Comparison of ENCODE assay signal across 1 cellular context in the genomic region with DNA sequence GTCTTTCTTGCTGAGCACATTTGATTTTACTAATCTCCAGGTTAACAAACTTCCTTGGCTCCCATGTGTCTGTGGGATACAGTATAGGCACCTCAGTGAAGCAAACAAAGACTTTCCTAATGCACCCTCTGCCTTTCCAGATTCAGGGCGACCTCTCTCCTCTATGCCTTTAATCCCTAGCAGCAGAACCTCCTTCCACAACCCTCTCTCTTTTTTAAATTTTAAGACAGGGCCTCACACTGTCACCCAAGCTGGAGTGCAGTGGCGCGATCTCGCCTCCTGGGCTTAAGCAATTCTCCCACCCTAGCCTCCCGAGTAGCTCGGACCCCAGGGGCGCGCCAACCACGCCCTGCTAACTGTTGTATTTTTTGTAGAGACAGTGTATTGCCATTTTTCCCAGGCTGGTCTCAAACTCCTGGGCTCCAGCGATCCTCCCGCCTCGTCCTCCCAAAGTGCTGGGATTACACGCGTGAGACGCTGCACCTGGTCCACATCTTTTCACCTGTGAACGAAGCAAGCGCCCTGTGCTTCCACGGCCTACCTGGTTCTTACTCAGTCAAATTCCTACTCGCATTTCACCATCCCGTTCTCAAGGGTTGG.
TF ChIP-seq lines count a peak whose summit lies in the region.

No MANE protein-coding gene starts in this region.

TF ChIP-seq in WTC11, 78 proteins besides CTCF, POLR2A, EP300 and RAD21 (continued from another document):
- TF ChIP-seq, protein P1, sequence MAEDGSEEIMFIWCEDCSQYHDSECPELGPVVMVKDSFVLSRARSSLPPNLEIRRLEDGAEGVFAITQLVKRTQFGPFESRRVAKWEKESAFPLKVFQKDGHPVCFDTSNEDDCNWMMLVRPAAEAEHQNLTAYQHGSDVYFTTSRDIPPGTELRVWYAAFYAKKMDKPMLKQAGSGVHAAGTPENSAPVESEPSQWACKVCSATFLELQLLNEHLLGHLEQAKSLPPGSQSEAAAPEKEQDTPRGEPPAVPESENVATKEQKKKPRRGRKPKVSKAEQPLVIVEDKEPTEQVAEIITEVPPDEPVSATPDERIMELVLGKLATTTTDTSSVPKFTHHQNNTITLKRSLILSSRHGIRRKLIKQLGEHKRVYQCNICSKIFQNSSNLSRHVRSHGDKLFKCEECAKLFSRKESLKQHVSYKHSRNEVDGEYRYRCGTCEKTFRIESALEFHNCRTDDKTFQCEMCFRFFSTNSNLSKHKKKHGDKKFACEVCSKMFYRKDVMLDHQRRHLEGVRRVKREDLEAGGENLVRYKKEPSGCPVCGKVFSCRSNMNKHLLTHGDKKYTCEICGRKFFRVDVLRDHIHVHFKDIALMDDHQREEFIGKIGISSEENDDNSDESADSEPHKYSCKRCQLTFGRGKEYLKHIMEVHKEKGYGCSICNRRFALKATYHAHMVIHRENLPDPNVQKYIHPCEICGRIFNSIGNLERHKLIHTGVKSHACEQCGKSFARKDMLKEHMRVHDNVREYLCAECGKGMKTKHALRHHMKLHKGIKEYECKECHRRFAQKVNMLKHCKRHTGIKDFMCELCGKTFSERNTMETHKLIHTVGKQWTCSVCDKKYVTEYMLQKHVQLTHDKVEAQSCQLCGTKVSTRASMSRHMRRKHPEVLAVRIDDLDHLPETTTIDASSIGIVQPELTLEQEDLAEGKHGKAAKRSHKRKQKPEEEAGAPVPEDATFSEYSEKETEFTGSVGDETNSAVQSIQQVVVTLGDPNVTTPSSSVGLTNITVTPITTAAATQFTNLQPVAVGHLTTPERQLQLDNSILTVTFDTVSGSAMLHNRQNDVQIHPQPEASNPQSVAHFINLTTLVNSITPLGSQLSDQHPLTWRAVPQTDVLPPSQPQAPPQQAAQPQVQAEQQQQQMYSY (CRISPR knock-in tag; IDR thresholded peaks at IDR 0.05) = no peak
- TF ChIP-seq FOXK1 (CRISPR knock-in tag; IDR thresholded peaks at IDR 0.05) (no peak), TEAD4 (CRISPR knock-in tag; IDR thresholded peaks at IDR 0.05) (no peak), SMAD3 (CRISPR knock-in tag; IDR thresholded peaks at IDR 0.05; ENCODE audit: borderline replicate concordance) (no peak)
- TF ChIP-seq, protein P2, sequence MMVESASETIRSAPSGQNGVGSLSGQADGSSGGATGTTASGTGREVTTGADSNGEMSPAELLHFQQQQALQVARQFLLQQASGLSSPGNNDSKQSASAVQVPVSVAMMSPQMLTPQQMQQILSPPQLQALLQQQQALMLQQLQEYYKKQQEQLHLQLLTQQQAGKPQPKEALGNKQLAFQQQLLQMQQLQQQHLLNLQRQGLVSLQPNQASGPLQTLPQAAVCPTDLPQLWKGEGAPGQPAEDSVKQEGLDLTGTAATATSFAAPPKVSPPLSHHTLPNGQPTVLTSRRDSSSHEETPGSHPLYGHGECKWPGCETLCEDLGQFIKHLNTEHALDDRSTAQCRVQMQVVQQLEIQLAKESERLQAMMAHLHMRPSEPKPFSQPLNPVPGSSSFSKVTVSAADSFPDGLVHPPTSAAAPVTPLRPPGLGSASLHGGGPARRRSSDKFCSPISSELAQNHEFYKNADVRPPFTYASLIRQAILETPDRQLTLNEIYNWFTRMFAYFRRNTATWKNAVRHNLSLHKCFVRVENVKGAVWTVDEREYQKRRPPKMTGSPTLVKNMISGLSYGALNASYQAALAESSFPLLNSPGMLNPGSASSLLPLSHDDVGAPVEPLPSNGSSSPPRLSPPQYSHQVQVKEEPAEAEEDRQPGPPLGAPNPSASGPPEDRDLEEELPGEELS (CRISPR knock-in tag; IDR thresholded peaks at IDR 0.05) = no peak
